Comparison of ENCODE assay signal across 10 cellular contexts in genomic region chr1:204128464-204128963, GRCh38. TPM values are rescaled to one million over a fixed set of nuclear protein-coding genes. Genes with fewer than 3 reads are reported as not detected.
DNase-seq lines count a peak whose midpoint lies in the region; ATAC-seq and TF ChIP-seq lines count a peak whose summit lies in the region.
"Had no signal": no experiment of that assay in that cellular context is flagged by ENCODE, and none has a peak within 500 bp of the region (broad histone marks: within the 10 kb centered on the region; RNA-seq: fewer than 3 reads in every experiment).

No MANE protein-coding gene starts in this region.

- H2AK5ac ChIP-seq in trophoblast cell (ENCODE audit: low read length): no peak overlapping the region

- no peak overlapping the region for H2BK120ac ChIP-seq in trophoblast cell (ENCODE audit: insufficient read depth, low read length, poor library complexity)

- peaks cover 18% of the 10 kb centered on the region for H3K4me1 Mint-ChIP-seq in endodermal cell

- H3K4ac ChIP-seq in trophoblast cell (ENCODE audit: low read depth, low read length): no peak overlapping the region

- H3K4me3 Mint-ChIP-seq in endodermal cell: no peak overlapping the region

- no peak overlapping the region for H2BK12ac ChIP-seq in trophoblast cell (ENCODE audit: low read length)

- DNase-seq in GM23248 (peak; percentile 30), OCI-LY7 (ENCODE audit: low spot score) (peak; percentile 30), endodermal cell (no peak), trophoblast cell (no peak), DMS53 treated with DMSO at 0.1 percent for 48 hours (lab: John Stamatoyannopoulos, UW; ENCODE audit: unreplicated experiment) (no peak), left lung (no peak)
- DNase-seq in stimulated activated CD4-positive, alpha-beta T cell treated with anti-CD3 and anti-CD28 coated beads, Interleukin-2, amount 100 ng/mL, for 48 hours: no peak

- peak overlapping the region; percentile 79 for H3K27ac Mint-ChIP-seq in endodermal cell

- TF ChIP-seq CTCF in OCI-LY7 (conservative IDR thresholded peaks at IDR 0.05; ENCODE audit: low read length): no peak
- TF ChIP-seq CTCF in endodermal cell (conservative IDR thresholded peaks at IDR 0.05): no peak
- TF ChIP-seq CTCF in left lung (IDR thresholded peaks at IDR 0.05): no peak

- no peaks in the 10 kb centered on the region for H3K27me3 Mint-ChIP-seq in endodermal cell (ENCODE audit: insufficient read depth)

- CTCF ChIA-PET in OCI-LY7 (lab: Charles Lee; ENCODE audit: unreplicated experiment): interaction anchor here (0.9 to 1.8 kb wide), 6 partner anchors 13 to 268 kb away, joined by 3 to 9 read pairs (median 6); partner anchors contain the start of gene SNRPE

- peak overlapping the region; percentile 48; the same call in 1 of the 2 replicates for H3K9ac ChIP-seq in GM23248
- no peak overlapping the region for H3K9ac ChIP-seq in endodermal cell (ENCODE audit: extremely low read depth, low read length, poor library complexity, severe bottlenecking)
- peak overlapping the region; percentile 15 for H3K9ac ChIP-seq in trophoblast cell (ENCODE audit: low read length)

- H3K4me2 ChIP-seq in GM23248 (ENCODE audit: unreplicated experiment) (no peak overlapping the region), OCI-LY7 (ENCODE audit: low read length) (0 out of 2 replicates have a peak overlapping the region, but pooled peaks have one; percentile 4), trophoblast cell (ENCODE audit: low read length) (no peak overlapping the region)

- no peak overlapping the region for H3K23ac ChIP-seq in trophoblast cell (ENCODE audit: low read length)

- WGBS in GM23248 (ENCODE audit: low coverage in 1 of 2, low lambda C conversion rate in 2 of 2, missing lambda C conversion rate in 2 of 2), 2 experiments: 69 to 73% methylated on average over 4 of the region's 4 CpGs
- WGBS in endodermal cell (ENCODE audit: insufficient coverage in 1 of 2, insufficient read length in 1 of 2), 2 experiments: 81 to 82% methylated on average over 2 to 4 of the region's 4 CpGs
- no CpG with 5 or more reads among the region's 4 CpGs for WGBS in trophoblast cell (ENCODE audit: extremely low coverage, insufficient coverage, insufficient read length)

- H4K20me1 ChIP-seq in GM23248 (ENCODE audit: insufficient read depth) (no peaks in the 10 kb centered on the region), OCI-LY7 (ENCODE audit: insufficient read depth, low read length) (no peaks in the 10 kb centered on the region)

- H3K9me3 ChIP-seq in GM23248 (ENCODE audit: low read depth) (no peaks in the 10 kb centered on the region), OCI-LY7 (ENCODE audit: low read length) (no peaks in the 10 kb centered on the region), endodermal cell (ENCODE audit: control insufficient read depth, low read length) (no peaks in the 10 kb centered on the region), trophoblast cell (ENCODE audit: insufficient read depth, low read depth, low read length) (no peaks in the 10 kb centered on the region), left lung (no peaks in the 10 kb centered on the region)
- H3K9me3 ChIP-seq: gastrocnemius medialis had no signal

- H3K27me3 ChIP-seq in GM23248 (replicated peaks; ENCODE audit: insufficient read depth): no peaks in the 10 kb centered on the region
- H3K27me3 ChIP-seq in endodermal cell (ENCODE audit: control insufficient read depth, insufficient read depth, low read length, poor library complexity, severe bottlenecking): no peaks in the 10 kb centered on the region
- H3K27me3 ChIP-seq in trophoblast cell (ENCODE audit: insufficient read depth, low read length): no peaks in the 10 kb centered on the region
- no peaks in the 10 kb centered on the region for H3K27me3 ChIP-seq in left lung
- H3K27me3 ChIP-seq: gastrocnemius medialis had no signal

- no peaks in the 10 kb centered on the region for H3K9me3 Mint-ChIP-seq in endodermal cell

- H3K18ac ChIP-seq in trophoblast cell (ENCODE audit: low read length): no peak overlapping the region

- H3K4me3 ChIP-seq in GM23248: no peak overlapping the region
- H3K4me3 ChIP-seq in OCI-LY7 (ENCODE audit: low read depth, low read length, poor library complexity, severe bottlenecking): no peak overlapping the region
- H3K4me3 ChIP-seq in endodermal cell (ENCODE audit: low read length): no peak overlapping the region
- no peak overlapping the region for H3K4me3 ChIP-seq in trophoblast cell (ENCODE audit: low read depth, low read length)
- H3K4me3 ChIP-seq in left lung: no peak overlapping the region

- POLR2A ChIA-PET in OCI-LY7 (lab: Charles Lee): interaction anchor here (0.6 to 1.8 kb wide), 4 partner anchors 150 to 992 kb away, joined by 3 to 6 read pairs (median 4); no protein-coding TSS in a partner anchor

- no peak overlapping the region for H2BK5ac ChIP-seq in trophoblast cell (ENCODE audit: low read depth, low read length, poor library complexity)

- H3K79me2 ChIP-seq in GM23248 (ENCODE audit: insufficient read depth) (no peaks in the 10 kb centered on the region), OCI-LY7 (ENCODE audit: insufficient read depth, low read depth, low read length) (no peaks in the 10 kb centered on the region), trophoblast cell (ENCODE audit: control insufficient read depth, insufficient read depth, low read length, poor library complexity) (no peaks in the 10 kb centered on the region)

- peaks cover 34% of the 10 kb centered on the region for H3K4me1 ChIP-seq in GM23248 (ENCODE audit: insufficient read depth)
- peaks cover 4% of the 10 kb centered on the region for H3K4me1 ChIP-seq in OCI-LY7 (ENCODE audit: insufficient read depth, low read length, poor library complexity, severe bottlenecking)
- no peaks in the 10 kb centered on the region for H3K4me1 ChIP-seq in endodermal cell (ENCODE audit: control insufficient read depth, insufficient read depth, low read length)
- H3K4me1 ChIP-seq in trophoblast cell (ENCODE audit: control insufficient read depth in 1 of 2, insufficient read depth in 2 of 2, low read length in 2 of 2): peaks cover 0 to 8% of the 10 kb centered on the region in 2 experiments
- H3K4me1 ChIP-seq in left lung: peaks cover 6 to 32% of the 10 kb centered on the region in 2 donors

- peak overlapping the region; percentile 6; the same call in 1 of the 2 replicates for H3K27ac ChIP-seq in GM23248
- no peak overlapping the region for H3K27ac ChIP-seq in OCI-LY7 (ENCODE audit: low read depth, low read length, poor library complexity, severe bottlenecking)
- no peak overlapping the region for H3K27ac ChIP-seq in endodermal cell (ENCODE audit: low read depth, low read length)
- no peak overlapping the region for H3K27ac ChIP-seq in trophoblast cell (ENCODE audit: low read depth, low read length)
- H3K27ac ChIP-seq in left lung: no peak overlapping the region

- no peak overlapping the region for H4K91ac ChIP-seq in trophoblast cell (ENCODE audit: low read depth, low read length)

- ATAC-seq in left lung (no peak), esophagus mucosa (no peak)

- no peak overlapping the region for H4K12ac ChIP-seq in trophoblast cell (ENCODE audit: low read depth, low read length)

- peak overlapping the region; percentile 30 for H4K8ac ChIP-seq in trophoblast cell (ENCODE audit: low read depth, low read length)

- no TSS peak for BruUV-seq in OCI-LY7 (replicated peaks; lab: Mats Ljungman, UMichigan)

- peaks cover 2% of the 10 kb centered on the region for H3K79me1 ChIP-seq in trophoblast cell (ENCODE audit: low read length)

- H3K36me3 Mint-ChIP-seq in endodermal cell (ENCODE audit: low read depth): peaks cover 35% of the 10 kb centered on the region

- H3K14ac ChIP-seq in trophoblast cell (ENCODE audit: low read length): no peak overlapping the region

- H3F3A ChIP-seq in GM23248 (ENCODE audit: insufficient read depth): peaks cover 29% of the 10 kb centered on the region

- in situ Hi-C loops in GM23248 (cut with MboI): loop anchor here (5.0 kb wide), 1 partner anchor 266 kb away; the partner anchor contains the start of gene SNRPE

- H3K9me2 ChIP-seq in GM23248 (ENCODE audit: insufficient read depth): no peaks in the 10 kb centered on the region
- H3K9me2 ChIP-seq in OCI-LY7 (ENCODE audit: insufficient read depth, low read length): no peaks in the 10 kb centered on the region

- H2AFZ ChIP-seq in GM23248 (peak overlapping the region; percentile 14; the same call in 1 of the 2 replicates), OCI-LY7 (ENCODE audit: low read length) (peak overlapping the region; percentile 33; the same call in 1 of the 2 replicates), trophoblast cell (ENCODE audit: insufficient read depth, low read length, poor library complexity) (no peak overlapping the region)

- intact Hi-C loops in OCI-LY7 (cut with micrococcal nuclease; ENCODE audit: unreplicated experiment): loop anchor here (2.0 to 5.0 kb wide), 2 partner anchors 64 to 501 kb away; partner anchors contain the start of gene ATP2B4
- intact Hi-C loops in left lung (cut with DNase I): loop anchor here (5.0 to 10.0 kb wide), 3 partner anchors 54 to 256 kb away; partner anchors contain the start of gene SOX13 (in 1 of the 2)

- H3K36me3 ChIP-seq in GM23248 (ENCODE audit: low read depth) (no peaks in the 10 kb centered on the region; the same call in 1 of the 2 replicates), OCI-LY7 (ENCODE audit: insufficient read depth, low read length) (no peaks in the 10 kb centered on the region), endodermal cell (ENCODE audit: control insufficient read depth, insufficient read depth, low read length) (peaks cover 32% of the 10 kb centered on the region), trophoblast cell (ENCODE audit: control insufficient read depth in 1 of 2, insufficient read depth in 2 of 2, low read length in 2 of 2) (peaks cover 33 to 43% of the 10 kb centered on the region in 2 experiments), left lung (peaks cover 0 to 27% of the 10 kb centered on the region in 2 donors)

RNA-seq across cellular contexts. Expression of gene ETNK2, which starts 23.3 kb away (rescaled TPM):
- total RNA-seq in GM23248 (2014; rRNA removed; shearing (Covaris generic)): 4.2 and 6.1 TPM in 2 replicates
- polyA plus RNA-seq in GM23248 (2016; fragmentation: Nextera tagmentation; extraction: Ambion mirVana): 5.0 and 5.2 TPM in 2 replicates
- not detected in 2 replicates for total RNA-seq in OCI-LY7 (2014; rRNA removed; shearing (Covaris generic))
- total RNA-seq in OCI-LY7 (2022): 1.9 and 2.4 TPM in 2 replicates
- total RNA-seq in endodermal cell: 10 to 100 TPM; 16.7 to 24.4 TPM
- 11.9 TPM for polyA plus RNA-seq in endodermal cell (2013, experiment 1 of 2)
- polyA plus RNA-seq in endodermal cell (2013, experiment 2 of 2): 11.8 TPM
- polyA plus RNA-seq in trophoblast cell (2013): 7.7 and 8.1 TPM in 2 replicates
- 1 to 10 TPM; 2.6 to 6.4 TPM for total RNA-seq in left lung
- total RNA-seq in esophagus mucosa: 2.8 TPM

RNA-seq across cellular contexts. Expression of gene REN, which starts 37.6 kb away (rescaled TPM):
- not detected in 2 replicates for total RNA-seq in GM23248 (2014; rRNA removed; shearing (Covaris generic))
- not detected in 2 replicates for polyA plus RNA-seq in GM23248 (2016; fragmentation: Nextera tagmentation; extraction: Ambion mirVana)
- total RNA-seq in OCI-LY7 (2014; rRNA removed; shearing (Covaris generic)): not detected in 2 replicates
- total RNA-seq in OCI-LY7 (2022) (not detected in 2 replicates), endodermal cell (not detected), left lung (1 to 10 TPM in 1 of 2 donors, under 1 TPM in 1; 0.18 to 2.4 TPM), esophagus mucosa (not detected)
- polyA plus RNA-seq in endodermal cell (2013, experiment 1 of 2): 0.85 TPM
- polyA plus RNA-seq in endodermal cell (2013, experiment 2 of 2): 0.29 TPM
- 0.04 TPM in 1 of 2 replicates, not detected in the other for polyA plus RNA-seq in trophoblast cell (2013)
- total RNA-seq: HT1080 had no signal

RNA-seq across cellular contexts. Expression of gene SOX13, which starts 55.6 kb away (rescaled TPM):
- 5.5 and 5.8 TPM in 2 replicates for total RNA-seq in GM23248 (2014; rRNA removed; shearing (Covaris generic))
- 3.0 and 3.1 TPM in 2 replicates for polyA plus RNA-seq in GM23248 (2016; fragmentation: Nextera tagmentation; extraction: Ambion mirVana)
- not detected in 2 replicates for total RNA-seq in OCI-LY7 (2014; rRNA removed; shearing (Covaris generic))
- total RNA-seq in OCI-LY7 (2022) (0.27 and 0.53 TPM in 2 replicates), endodermal cell (10 to 100 TPM; 75.3 to 85.3 TPM), left lung (10 to 100 TPM; 41.7 to 45.0 TPM), esophagus mucosa (10.4 TPM)
- polyA plus RNA-seq in endodermal cell (2013, experiment 1 of 2): 70.6 TPM
- 61.4 TPM for polyA plus RNA-seq in endodermal cell (2013, experiment 2 of 2)
- 79.8 and 85.3 TPM in 2 replicates for polyA plus RNA-seq in trophoblast cell (2013)

Comparison
In these comparisons a context has a peak if more than half of its experiments do, and no peak if none do; other contexts are left out.
1. DNase-seq: peak in GM23248 (single experiment) and OCI-LY7 (single experiment); none in endodermal cell (single experiment), trophoblast cell (0 of 2), DMS53 treated with DMSO at 0.1 percent for 48 hours (single experiment), stimulated activated CD4-positive, alpha-beta T cell treated with anti-CD3 and anti-CD28 coated beads, Interleukin-2, amount 100 ng/mL, for 48 hours (0 of 2) and left lung (0 of 2).